ENCODE assay signal across 8 cellular contexts in the genomic region with DNA sequence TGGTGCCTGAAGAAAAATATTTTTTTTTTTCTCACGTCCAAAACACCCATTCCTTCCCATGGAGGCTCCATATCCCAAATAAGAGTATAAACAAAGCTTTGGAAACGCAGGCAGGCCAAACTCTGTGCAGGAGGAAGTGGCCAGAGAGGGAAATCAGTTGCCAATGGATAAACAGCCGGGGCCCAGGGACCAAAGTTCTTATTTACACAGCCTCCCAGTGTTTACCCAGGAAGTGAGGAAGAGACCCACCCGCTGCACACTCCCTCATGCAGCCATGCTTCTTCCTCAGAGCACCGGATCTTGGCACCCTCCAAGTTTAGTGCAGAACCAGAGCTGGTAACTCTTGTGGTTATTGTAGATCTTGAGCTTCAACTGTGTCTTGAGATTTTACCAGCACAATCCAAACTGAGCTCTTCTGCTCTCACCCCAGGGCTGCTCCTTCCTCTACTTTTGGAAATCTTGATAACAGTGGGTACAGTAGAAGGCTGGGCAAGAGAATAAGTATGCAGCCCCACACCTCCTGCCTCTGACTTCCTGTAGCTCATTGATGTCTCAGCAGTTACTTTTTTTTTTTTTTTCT. TPM values are rescaled to one million over a fixed set of nuclear protein-coding genes. Genes with fewer than 3 reads are reported as not detected.
DNase-seq lines count a peak whose midpoint lies in the region; ATAC-seq lines count a peak whose summit lies in the region.

No MANE protein-coding gene starts in this region.

- peak overlapping the region; percentile 30 for H3K4me3 Mint-ChIP-seq in activated naive CD8-positive, alpha-beta T cell
- H3K4me3 Mint-ChIP-seq in naive thymus-derived CD8-positive, alpha-beta T cell, result peak overlapping the region; percentile 62 to 88 (median 72)

- ATAC-seq in naive thymus-derived CD8-positive, alpha-beta T cell, result peak; percentile 90 to 91
- ATAC-seq in HG03460 (IDR thresholded peaks at IDR 0.05; ENCODE audit: unreplicated experiment), result no peak

- no peaks in the 10 kb centered on the region for H3K27me3 Mint-ChIP-seq in activated naive CD8-positive, alpha-beta T cell
- H3K27me3 Mint-ChIP-seq in naive thymus-derived CD8-positive, alpha-beta T cell, result no peaks in the 10 kb centered on the region

- H3K36me3 Mint-ChIP-seq in activated naive CD8-positive, alpha-beta T cell, result no peaks in the 10 kb centered on the region
- H3K36me3 Mint-ChIP-seq in naive thymus-derived CD8-positive, alpha-beta T cell, result peaks cover 0 to 47% (median 0%) of the 10 kb centered on the region in 3 donors

- no peaks in the 10 kb centered on the region for H3K9me3 Mint-ChIP-seq in activated naive CD8-positive, alpha-beta T cell (ENCODE audit: low read depth)
- no peaks in the 10 kb centered on the region for H3K9me3 Mint-ChIP-seq in naive thymus-derived CD8-positive, alpha-beta T cell

- H3K4me1 Mint-ChIP-seq in activated naive CD8-positive, alpha-beta T cell (ENCODE audit: low read depth), result peaks cover 34% of the 10 kb centered on the region
- H3K4me1 Mint-ChIP-seq in naive thymus-derived CD8-positive, alpha-beta T cell, result peaks cover 14 to 54% (median 36%) of the 10 kb centered on the region in 4 donors

- DNase-seq in DMS53 treated with DMSO at 0.1 percent for 48 hours (lab: John Stamatoyannopoulos, UW; ENCODE audit: unreplicated experiment) (peak; percentile 83), NAMALWA (ENCODE audit: low spot score) (peak; percentile 42), NCI-H82 (lab: John Stamatoyannopoulos, UW) (no peak), NCI-H146 (lab: John Stamatoyannopoulos, UW) (no peak), NCI-H774 (lab: John Stamatoyannopoulos, UW) (no peak)
- DNase-seq in naive thymus-derived CD8-positive, alpha-beta T cell, result peak in 6 of 10 donors; percentile 16 to 55 (median 36)

- POLR2A ChIA-PET in naive thymus-derived CD8-positive, alpha-beta T cell (lab: Charles Lee), result interaction anchor here (0.6 to 4.5 kb wide), 26 partner anchors 10 to 344 kb away, joined by 3 to 44 read pairs (median 5); a partner anchor contains a TSS

- H3K27ac Mint-ChIP-seq in activated naive CD8-positive, alpha-beta T cell, result peak overlapping the region; percentile 77
- peak overlapping the region; percentile 67 to 94 (median 91) for H3K27ac Mint-ChIP-seq in naive thymus-derived CD8-positive, alpha-beta T cell

RNA-seq across cellular contexts. Expression of a gene that starts 14.2 kb away (rescaled TPM):
- 10 to 100 TPM; 39.1 to 41.1 TPM for total RNA-seq in naive thymus-derived CD8-positive, alpha-beta T cell
- polyA plus RNA-seq in naive thymus-derived CD8-positive, alpha-beta T cell, result 10 to 100 TPM; 37.8 to 81.4 (median 72.7) TPM

RNA-seq across cellular contexts. Expression of a gene that starts 29.9 kb away (rescaled TPM):
- total RNA-seq in naive thymus-derived CD8-positive, alpha-beta T cell, result 100 to 1,000 TPM; 154 to 156 TPM
- polyA plus RNA-seq in naive thymus-derived CD8-positive, alpha-beta T cell, result 100 to 1,000 TPM; 171 to 202 (median 173) TPM

RNA-seq across cellular contexts. Expression of a gene that starts 40.5 kb away (rescaled TPM):
- total RNA-seq in naive thymus-derived CD8-positive, alpha-beta T cell, result 10 to 100 TPM; 28.7 to 30.7 TPM
- under 1 TPM; 0.06 to 0.47 (median 0.14) TPM for polyA plus RNA-seq in naive thymus-derived CD8-positive, alpha-beta T cell

RNA-seq across cellular contexts. Expression of a gene that starts 40.5 kb away (rescaled TPM):
- 1 to 10 TPM; 2.9 to 3.7 TPM for total RNA-seq in naive thymus-derived CD8-positive, alpha-beta T cell
- polyA plus RNA-seq in naive thymus-derived CD8-positive, alpha-beta T cell, result 1 to 10 TPM in 2 of 3 donors, under 1 TPM in 1; 0.20 to 2.5 (median 2.0) TPM

Comparison
In these comparisons a context has a peak if more than half of its experiments do, and no peak if none do; other contexts are left out.
1. DNase-seq: peak in DMS53 treated with DMSO at 0.1 percent for 48 hours (single experiment), NAMALWA (single experiment) and naive thymus-derived CD8-positive, alpha-beta T cell (6 of 10); none in NCI-H82 (single experiment), NCI-H146 (single experiment) and NCI-H774 (single experiment).